ENCODE assay signal across 21 cellular contexts in genomic region chr6:71498643-71499042, GRCh38.
"Had no signal": no experiment of that assay in that cellular context is flagged by ENCODE, and none has a peak within 500 bp of the region (broad histone marks: within the 10 kb centered on the region; RNA-seq: fewer than 3 reads in every experiment).

No MANE protein-coding gene starts in this region.

- H3K36me3 ChIP-seq: adrenal gland, ascending aorta, brain microvascular endothelial cell, colonic mucosa, esophagus squamous epithelium, heart right ventricle, left ventricle myocardium inferior, upper lobe of left lung had no signal

- H3K4me1 ChIP-seq: colonic mucosa, testis had no signal

- FAIRE-seq: kidney had no signal

- H3K27ac ChIP-seq: adrenal gland, ascending aorta, brain microvascular endothelial cell, colonic mucosa, esophagus squamous epithelium, heart right ventricle, left ventricle myocardium inferior, testis, upper lobe of left lung had no signal

- H3K27me3 ChIP-seq: adrenal gland, ascending aorta, brain microvascular endothelial cell, colonic mucosa, dorsolateral prefrontal cortex, esophagus squamous epithelium, heart right ventricle, testis, upper lobe of left lung had no signal

- ATAC-seq: activated T-helper 17 cell treated with anti-CD3 and anti-CD28 coated beads, Interleukin-2, amount 50 U/mL, for 72 hours; heart right ventricle; natural killer cell; stimulated activated naive B cell treated with anti-CD40 and anti-IgM and Interleukin-4, amounts not matched to agents 10 μg/mL and 1 μg/mL and 100 μg/mL, for 72 hours; WTC11 had no signal

- DNase-seq: activated naive CD4-positive, alpha-beta T cell; activated T-cell treated with anti-CD3 and anti-CD28 coated beads, Interleukin-2, amount 50 U/mL, for 24 hours; adrenal gland; brain microvascular endothelial cell; colonic mucosa; dorsolateral prefrontal cortex; esophagus squamous epithelium; heart right ventricle; kidney; left ventricle myocardium inferior; midbrain; natural killer cell; stimulated activated CD4-positive, alpha-beta T cell treated with anti-CD3 and anti-CD28 coated beads, Interleukin-2, amount 100 ng/mL, for 48 hours; stimulated activated CD8-positive, alpha-beta memory T cell treated with anti-CD3 and anti-CD28 coated beads, Interleukin-4, amount 100 ng/mL, for 48 hours; stimulated activated naive B cell treated with anti-CD40 and anti-IgM and Interleukin-4, amounts not matched to agents 10 μg/mL and 1 μg/mL and 100 μg/mL, for 72 hours; T-helper 9 cell; testis had no signal

- H3K9me3 ChIP-seq: adrenal gland, ascending aorta, colonic mucosa, esophagus squamous epithelium, heart right ventricle, left ventricle myocardium inferior, testis, upper lobe of left lung had no signal

- H3K4me3 ChIP-seq: adrenal gland, ascending aorta, colonic mucosa, dorsolateral prefrontal cortex, esophagus squamous epithelium, heart right ventricle, left ventricle myocardium inferior, testis, upper lobe of left lung had no signal
